ENCODE assay signal across 1 cellular context in genomic region chr17:48624544-48625501, GRCh38.
TF ChIP-seq lines count a peak whose summit lies in the region.

No MANE protein-coding gene starts in this region.

TF ChIP-seq in SK-N-SH, 30 proteins besides CTCF, POLR2A, EP300 and RAD21 (continued from another document):
- TF ChIP-seq, protein P1, sequence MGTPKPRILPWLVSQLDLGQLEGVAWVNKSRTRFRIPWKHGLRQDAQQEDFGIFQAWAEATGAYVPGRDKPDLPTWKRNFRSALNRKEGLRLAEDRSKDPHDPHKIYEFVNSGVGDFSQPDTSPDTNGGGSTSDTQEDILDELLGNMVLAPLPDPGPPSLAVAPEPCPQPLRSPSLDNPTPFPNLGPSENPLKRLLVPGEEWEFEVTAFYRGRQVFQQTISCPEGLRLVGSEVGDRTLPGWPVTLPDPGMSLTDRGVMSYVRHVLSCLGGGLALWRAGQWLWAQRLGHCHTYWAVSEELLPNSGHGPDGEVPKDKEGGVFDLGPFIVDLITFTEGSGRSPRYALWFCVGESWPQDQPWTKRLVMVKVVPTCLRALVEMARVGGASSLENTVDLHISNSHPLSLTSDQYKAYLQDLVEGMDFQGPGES (IDR thresholded peaks at IDR 0.05; ENCODE audit: low read depth, low read length), result no peak
- TF ChIP-seq GATA2 (CRISPR knock-in tag; IDR thresholded peaks at IDR 0.05), result no peak
- no peak for TF ChIP-seq FOXJ3 (CRISPR knock-in tag; IDR thresholded peaks at IDR 0.05)
- no peak for TF ChIP-seq GABPA (IDR thresholded peaks at IDR 0.05; ENCODE audit: low read depth)
- TF ChIP-seq FOSL2 (IDR thresholded peaks at IDR 0.05; ENCODE audit: borderline replicate concordance, low read depth), result no peak
